In the genomic region with DNA sequence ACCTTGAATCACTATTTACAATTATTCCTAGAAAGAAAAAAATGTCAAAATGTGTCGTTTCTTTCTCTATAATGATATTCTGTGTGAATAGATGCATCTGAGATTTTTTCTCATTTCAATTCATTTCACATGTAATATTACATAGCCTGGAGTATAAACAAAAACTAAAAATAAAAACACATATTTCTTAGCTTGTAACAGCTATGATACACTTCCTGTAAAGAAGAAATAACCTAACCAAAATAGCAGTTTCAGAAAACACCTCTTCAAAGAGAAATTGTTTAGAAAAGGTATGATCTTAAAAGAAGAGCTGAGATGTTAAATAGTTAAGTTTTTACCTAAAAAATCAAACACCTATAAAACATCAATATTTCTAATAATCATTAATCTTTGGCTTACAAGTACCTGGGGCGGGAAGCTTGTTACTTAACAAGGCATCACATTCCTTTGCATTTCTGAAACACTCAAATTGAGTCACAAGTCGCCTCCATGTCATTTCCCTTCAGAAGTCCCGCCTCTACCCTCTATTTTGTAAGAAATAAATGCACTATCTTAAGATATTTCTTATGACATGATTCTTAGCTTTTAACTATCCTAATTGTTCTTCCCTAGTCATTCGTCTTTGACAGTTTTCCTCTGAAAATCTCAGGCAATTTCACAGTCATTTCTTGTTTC, we compare ENCODE assay signal across 1 cellular context.
TF ChIP-seq lines count a peak whose summit lies in the region.

No MANE protein-coding gene starts in this region.

TF ChIP-seq in GM23338, 12 proteins besides CTCF, POLR2A, EP300 and RAD21 (continued from another document):
- no peak for TF ChIP-seq ZNF462 (CRISPR knock-in tag; IDR thresholded peaks at IDR 0.05)
TF ChIP-seq in GM23338: peak in this region for 0.
